Comparison of ENCODE assay signal across 1 cellular context in genomic region chr15:43825305-43825704, GRCh38.
A peak's percentile ranks its signal among the peaks of the same experiment; 100 is the strongest.
TF ChIP-seq lines count a peak whose summit lies in the region.

No MANE protein-coding gene starts in this region.

TF ChIP-seq in H1, 55 proteins besides CTCF, POLR2A, EP300 and RAD21:
- peak; percentile 6 for TF ChIP-seq RNF2 (IDR thresholded peaks at IDR 0.05; ENCODE audit: borderline replicate concordance, low read depth, low read length, missing control alignments, poor library complexity, severe bottlenecking)
